In the genomic region with DNA sequence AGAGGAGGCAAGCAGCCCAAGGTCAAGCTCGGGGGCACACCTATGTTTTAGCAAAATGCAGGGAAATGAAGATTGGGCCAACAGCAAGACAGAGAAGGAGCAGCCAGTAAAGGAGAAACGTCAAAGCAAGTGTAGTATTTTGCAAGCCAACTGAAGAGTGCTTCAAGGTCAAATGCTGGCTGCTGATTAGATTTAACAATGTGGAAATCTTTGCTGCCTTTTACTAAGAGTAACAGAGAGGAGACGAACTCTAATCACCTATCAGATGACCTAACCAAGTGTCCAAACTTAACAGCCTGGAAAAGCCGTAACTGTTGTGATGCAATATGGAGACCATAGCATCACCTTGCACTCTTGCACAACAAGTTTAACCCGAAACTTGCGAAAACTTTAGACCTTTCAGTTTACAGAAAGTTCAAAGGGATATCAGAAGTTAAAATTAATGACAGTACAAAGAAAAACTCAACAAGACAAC, we compare ENCODE assay signal across 1 cellular context.
A peak's percentile ranks its signal among the peaks of the same experiment; 100 is the strongest.
TF ChIP-seq lines count a peak whose summit lies in the region.

No MANE protein-coding gene starts in this region.

TF ChIP-seq in HepG2, 621 proteins besides CTCF, POLR2A, EP300 and RAD21 (continued from another document and continues in another):
- TF ChIP-seq, protein P1, sequence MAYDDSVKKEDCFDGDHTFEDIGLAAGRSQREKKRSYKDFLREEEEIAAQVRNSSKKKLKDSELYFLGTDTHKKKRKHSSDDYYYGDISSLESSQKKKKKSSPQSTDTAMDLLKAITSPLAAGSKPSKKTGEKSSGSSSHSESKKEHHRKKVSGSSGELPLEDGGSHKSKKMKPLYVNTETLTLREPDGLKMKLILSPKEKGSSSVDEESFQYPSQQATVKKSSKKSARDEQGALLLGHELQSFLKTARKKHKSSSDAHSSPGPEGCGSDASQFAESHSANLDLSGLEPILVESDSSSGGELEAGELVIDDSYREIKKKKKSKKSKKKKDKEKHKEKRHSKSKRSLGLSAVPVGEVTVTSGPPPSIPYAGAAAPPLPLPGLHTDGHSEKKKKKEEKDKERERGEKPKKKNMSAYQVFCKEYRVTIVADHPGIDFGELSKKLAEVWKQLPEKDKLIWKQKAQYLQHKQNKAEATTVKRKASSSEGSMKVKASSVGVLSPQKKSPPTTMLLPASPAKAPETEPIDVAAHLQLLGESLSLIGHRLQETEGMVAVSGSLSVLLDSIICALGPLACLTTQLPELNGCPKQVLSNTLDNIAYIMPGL (CRISPR knock-in tag; IDR thresholded peaks at IDR 0.05; ENCODE audit: borderline replicate concordance in 1 of 2, low read depth in 1 of 2) = peak; percentile 57 to 60; a peak in 1 of 4 replicates
- no peak for TF ChIP-seq EEA1 (CRISPR knock-in tag; IDR thresholded peaks at IDR 0.05; ENCODE audit: borderline replicate concordance)
- TF ChIP-seq ZNF562 (CRISPR knock-in tag; IDR thresholded peaks at IDR 0.05; ENCODE audit: borderline replicate concordance) = no peak
- no peak for TF ChIP-seq BHLHE40 (IDR thresholded peaks at IDR 0.05; ENCODE audit: low read length)
- TF ChIP-seq KDM1A (CRISPR knock-in tag; IDR thresholded peaks at IDR 0.05) = peak; percentile 94; the same call in 1 of the 2 replicates
- no peak for TF ChIP-seq REL (CRISPR knock-in tag; conservative IDR thresholded peaks at IDR 0.05)
- TF ChIP-seq ZNF839 (CRISPR knock-in tag; IDR thresholded peaks at IDR 0.05; ENCODE audit: borderline replicate concordance) = no peak
- 0 out of 2 replicates have a peak, but pooled peaks have one; percentile 52 for TF ChIP-seq ZNF629 (CRISPR knock-in tag; conservative IDR thresholded peaks at IDR 0.05)
- TF ChIP-seq, protein P2, sequence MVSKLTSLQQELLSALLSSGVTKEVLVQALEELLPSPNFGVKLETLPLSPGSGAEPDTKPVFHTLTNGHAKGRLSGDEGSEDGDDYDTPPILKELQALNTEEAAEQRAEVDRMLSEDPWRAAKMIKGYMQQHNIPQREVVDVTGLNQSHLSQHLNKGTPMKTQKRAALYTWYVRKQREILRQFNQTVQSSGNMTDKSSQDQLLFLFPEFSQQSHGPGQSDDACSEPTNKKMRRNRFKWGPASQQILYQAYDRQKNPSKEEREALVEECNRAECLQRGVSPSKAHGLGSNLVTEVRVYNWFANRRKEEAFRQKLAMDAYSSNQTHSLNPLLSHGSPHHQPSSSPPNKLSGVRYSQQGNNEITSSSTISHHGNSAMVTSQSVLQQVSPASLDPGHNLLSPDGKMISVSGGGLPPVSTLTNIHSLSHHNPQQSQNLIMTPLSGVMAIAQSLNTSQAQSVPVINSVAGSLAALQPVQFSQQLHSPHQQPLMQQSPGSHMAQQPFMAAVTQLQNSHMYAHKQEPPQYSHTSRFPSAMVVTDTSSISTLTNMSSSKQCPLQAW (CRISPR knock-in tag; IDR thresholded peaks at IDR 0.05) = peak; percentile 96
- TF ChIP-seq, protein P3, sequence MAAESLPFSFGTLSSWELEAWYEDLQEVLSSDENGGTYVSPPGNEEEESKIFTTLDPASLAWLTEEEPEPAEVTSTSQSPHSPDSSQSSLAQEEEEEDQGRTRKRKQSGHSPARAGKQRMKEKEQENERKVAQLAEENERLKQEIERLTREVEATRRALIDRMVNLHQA (CRISPR knock-in tag; IDR thresholded peaks at IDR 0.05) = peak; percentile 79; the same call in 1 of the 2 replicates
- TF ChIP-seq, protein P4, sequence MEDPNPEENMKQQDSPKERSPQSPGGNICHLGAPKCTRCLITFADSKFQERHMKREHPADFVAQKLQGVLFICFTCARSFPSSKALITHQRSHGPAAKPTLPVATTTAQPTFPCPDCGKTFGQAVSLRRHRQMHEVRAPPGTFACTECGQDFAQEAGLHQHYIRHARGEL (CRISPR knock-in tag; IDR thresholded peaks at IDR 0.05) = no peak
- no peak for TF ChIP-seq MAZ (IDR thresholded peaks at IDR 0.05; ENCODE audit: borderline replicate concordance, low read depth, low read length)
- TF ChIP-seq MAZ (CRISPR knock-in tag; IDR thresholded peaks at IDR 0.05; ENCODE audit: low read depth) = peak; percentile 52; the same call in 1 of the 2 replicates
- no peak for TF ChIP-seq MAFG (CRISPR knock-in tag; IDR thresholded peaks at IDR 0.05)
- TF ChIP-seq EZH2 (conservative IDR thresholded peaks at IDR 0.05; ENCODE audit: low read depth, low read length) = no peak
- no peak for TF ChIP-seq ZNF383 (CRISPR knock-in tag; IDR thresholded peaks at IDR 0.05; ENCODE audit: borderline replicate concordance)
- TF ChIP-seq NFYB (CRISPR knock-in tag; IDR thresholded peaks at IDR 0.05) = no peak
- no peak for TF ChIP-seq ZNF230 (CRISPR knock-in tag; IDR thresholded peaks at IDR 0.05)
- TF ChIP-seq ARNT2 (CRISPR knock-in tag; IDR thresholded peaks at IDR 0.05; ENCODE audit: low read depth) = peak; percentile 52; the same call in 1 of the 2 replicates
- TF ChIP-seq ZNF432 (CRISPR knock-in tag; IDR thresholded peaks at IDR 0.05; ENCODE audit: borderline replicate concordance) = no peak
- TF ChIP-seq HMG20B (CRISPR knock-in tag; conservative IDR thresholded peaks at IDR 0.05) = peak; percentile 96
- peak; percentile 94 for TF ChIP-seq ELF3 (CRISPR knock-in tag; IDR thresholded peaks at IDR 0.05)
- TF ChIP-seq, protein P5, sequence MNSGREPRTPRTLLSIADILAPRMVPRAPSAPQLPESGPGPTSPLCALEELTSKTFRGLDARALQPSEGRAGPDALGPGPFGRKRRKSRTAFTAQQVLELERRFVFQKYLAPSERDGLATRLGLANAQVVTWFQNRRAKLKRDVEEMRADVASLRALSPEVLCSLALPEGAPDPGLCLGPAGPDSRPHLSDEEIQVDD (CRISPR knock-in tag; IDR thresholded peaks at IDR 0.05; ENCODE audit: borderline replicate concordance) = no peak
- TF ChIP-seq ZNF337 (CRISPR knock-in tag; IDR thresholded peaks at IDR 0.05; ENCODE audit: borderline replicate concordance, low read depth) = no peak
- TF ChIP-seq FOXK1 (CRISPR knock-in tag; IDR thresholded peaks at IDR 0.05; ENCODE audit: borderline replicate concordance, low read depth) = peak; percentile 98
- TF ChIP-seq, protein P6, sequence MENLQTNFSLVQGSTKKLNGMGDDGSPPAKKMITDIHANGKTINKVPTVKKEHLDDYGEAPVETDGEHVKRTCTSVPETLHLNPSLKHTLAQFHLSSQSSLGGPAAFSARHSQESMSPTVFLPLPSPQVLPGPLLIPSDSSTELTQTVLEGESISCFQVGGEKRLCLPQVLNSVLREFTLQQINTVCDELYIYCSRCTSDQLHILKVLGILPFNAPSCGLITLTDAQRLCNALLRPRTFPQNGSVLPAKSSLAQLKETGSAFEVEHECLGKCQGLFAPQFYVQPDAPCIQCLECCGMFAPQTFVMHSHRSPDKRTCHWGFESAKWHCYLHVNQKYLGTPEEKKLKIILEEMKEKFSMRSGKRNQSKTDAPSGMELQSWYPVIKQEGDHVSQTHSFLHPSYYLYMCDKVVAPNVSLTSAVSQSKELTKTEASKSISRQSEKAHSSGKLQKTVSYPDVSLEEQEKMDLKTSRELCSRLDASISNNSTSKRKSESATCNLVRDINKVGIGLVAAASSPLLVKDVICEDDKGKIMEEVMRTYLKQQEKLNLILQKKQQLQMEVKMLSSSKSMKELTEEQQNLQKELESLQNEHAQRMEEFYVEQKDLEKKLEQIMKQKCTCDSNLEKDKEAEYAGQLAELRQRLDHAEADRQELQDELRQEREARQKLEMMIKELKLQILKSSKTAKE (CRISPR knock-in tag; IDR thresholded peaks at IDR 0.05; ENCODE audit: borderline replicate concordance) = peak; percentile 91
- no peak for TF ChIP-seq HOXA7 (CRISPR knock-in tag; IDR thresholded peaks at IDR 0.05)
- TF ChIP-seq XRCC5 (optimal IDR thresholded peaks at IDR 0.05; ENCODE audit: low read length) = no peak
- no peak for TF ChIP-seq ZNF343 (CRISPR knock-in tag; IDR thresholded peaks at IDR 0.05)
- TF ChIP-seq, protein P7, sequence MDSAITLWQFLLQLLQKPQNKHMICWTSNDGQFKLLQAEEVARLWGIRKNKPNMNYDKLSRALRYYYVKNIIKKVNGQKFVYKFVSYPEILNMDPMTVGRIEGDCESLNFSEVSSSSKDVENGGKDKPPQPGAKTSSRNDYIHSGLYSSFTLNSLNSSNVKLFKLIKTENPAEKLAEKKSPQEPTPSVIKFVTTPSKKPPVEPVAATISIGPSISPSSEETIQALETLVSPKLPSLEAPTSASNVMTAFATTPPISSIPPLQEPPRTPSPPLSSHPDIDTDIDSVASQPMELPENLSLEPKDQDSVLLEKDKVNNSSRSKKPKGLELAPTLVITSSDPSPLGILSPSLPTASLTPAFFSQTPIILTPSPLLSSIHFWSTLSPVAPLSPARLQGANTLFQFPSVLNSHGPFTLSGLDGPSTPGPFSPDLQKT (CRISPR knock-in tag; IDR thresholded peaks at IDR 0.05; ENCODE audit: borderline replicate concordance) = no peak
- TF ChIP-seq MIER2 (CRISPR knock-in tag; IDR thresholded peaks at IDR 0.05) = peak; percentile 89
- peak; percentile 71; the same call in 1 of the 2 replicates for TF ChIP-seq ZBTB7B (CRISPR knock-in tag; IDR thresholded peaks at IDR 0.05)
- peak; percentile 97 for TF ChIP-seq REPIN1 (CRISPR knock-in tag; IDR thresholded peaks at IDR 0.05; ENCODE audit: borderline replicate concordance, low read depth)
- TF ChIP-seq, protein P8, sequence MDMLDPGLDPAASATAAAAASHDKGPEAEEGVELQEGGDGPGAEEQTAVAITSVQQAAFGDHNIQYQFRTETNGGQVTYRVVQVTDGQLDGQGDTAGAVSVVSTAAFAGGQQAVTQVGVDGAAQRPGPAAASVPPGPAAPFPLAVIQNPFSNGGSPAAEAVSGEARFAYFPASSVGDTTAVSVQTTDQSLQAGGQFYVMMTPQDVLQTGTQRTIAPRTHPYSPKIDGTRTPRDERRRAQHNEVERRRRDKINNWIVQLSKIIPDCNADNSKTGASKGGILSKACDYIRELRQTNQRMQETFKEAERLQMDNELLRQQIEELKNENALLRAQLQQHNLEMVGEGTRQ (IDR thresholded peaks at IDR 0.05; ENCODE audit: low read depth, low read length) = no peak
- TF ChIP-seq, protein P8 (CRISPR knock-in tag; IDR thresholded peaks at IDR 0.05; ENCODE audit: borderline replicate concordance) = no peak
- no peak for TF ChIP-seq ZNF550 (CRISPR knock-in tag; IDR thresholded peaks at IDR 0.05; ENCODE audit: borderline replicate concordance)
- TF ChIP-seq TEAD2 (CRISPR knock-in tag; IDR thresholded peaks at IDR 0.05) = no peak
- TF ChIP-seq, protein P9, sequence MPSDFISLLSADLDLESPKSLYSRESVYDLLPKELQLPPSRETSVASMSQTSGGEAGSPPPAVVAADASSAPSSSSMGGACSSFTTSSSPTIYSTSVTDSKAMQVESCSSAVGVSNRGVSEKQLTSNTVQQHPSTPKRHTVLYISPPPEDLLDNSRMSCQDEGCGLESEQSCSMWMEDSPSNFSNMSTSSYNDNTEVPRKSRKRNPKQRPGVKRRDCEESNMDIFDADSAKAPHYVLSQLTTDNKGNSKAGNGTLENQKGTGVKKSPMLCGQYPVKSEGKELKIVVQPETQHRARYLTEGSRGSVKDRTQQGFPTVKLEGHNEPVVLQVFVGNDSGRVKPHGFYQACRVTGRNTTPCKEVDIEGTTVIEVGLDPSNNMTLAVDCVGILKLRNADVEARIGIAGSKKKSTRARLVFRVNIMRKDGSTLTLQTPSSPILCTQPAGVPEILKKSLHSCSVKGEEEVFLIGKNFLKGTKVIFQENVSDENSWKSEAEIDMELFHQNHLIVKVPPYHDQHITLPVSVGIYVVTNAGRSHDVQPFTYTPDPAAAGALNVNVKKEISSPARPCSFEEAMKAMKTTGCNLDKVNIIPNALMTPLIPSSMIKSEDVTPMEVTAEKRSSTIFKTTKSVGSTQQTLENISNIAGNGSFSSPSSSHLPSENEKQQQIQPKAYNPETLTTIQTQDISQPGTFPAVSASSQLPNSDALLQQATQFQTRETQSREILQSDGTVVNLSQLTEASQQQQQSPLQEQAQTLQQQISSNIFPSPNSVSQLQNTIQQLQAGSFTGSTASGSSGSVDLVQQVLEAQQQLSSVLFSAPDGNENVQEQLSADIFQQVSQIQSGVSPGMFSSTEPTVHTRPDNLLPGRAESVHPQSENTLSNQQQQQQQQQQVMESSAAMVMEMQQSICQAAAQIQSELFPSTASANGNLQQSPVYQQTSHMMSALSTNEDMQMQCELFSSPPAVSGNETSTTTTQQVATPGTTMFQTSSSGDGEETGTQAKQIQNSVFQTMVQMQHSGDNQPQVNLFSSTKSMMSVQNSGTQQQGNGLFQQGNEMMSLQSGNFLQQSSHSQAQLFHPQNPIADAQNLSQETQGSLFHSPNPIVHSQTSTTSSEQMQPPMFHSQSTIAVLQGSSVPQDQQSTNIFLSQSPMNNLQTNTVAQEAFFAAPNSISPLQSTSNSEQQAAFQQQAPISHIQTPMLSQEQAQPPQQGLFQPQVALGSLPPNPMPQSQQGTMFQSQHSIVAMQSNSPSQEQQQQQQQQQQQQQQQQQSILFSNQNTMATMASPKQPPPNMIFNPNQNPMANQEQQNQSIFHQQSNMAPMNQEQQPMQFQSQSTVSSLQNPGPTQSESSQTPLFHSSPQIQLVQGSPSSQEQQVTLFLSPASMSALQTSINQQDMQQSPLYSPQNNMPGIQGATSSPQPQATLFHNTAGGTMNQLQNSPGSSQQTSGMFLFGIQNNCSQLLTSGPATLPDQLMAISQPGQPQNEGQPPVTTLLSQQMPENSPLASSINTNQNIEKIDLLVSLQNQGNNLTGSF (CRISPR knock-in tag; IDR thresholded peaks at IDR 0.05) = no peak
- TF ChIP-seq NFIB (CRISPR knock-in tag; IDR thresholded peaks at IDR 0.05; ENCODE audit: borderline replicate concordance) = no peak
- TF ChIP-seq, protein P10, sequence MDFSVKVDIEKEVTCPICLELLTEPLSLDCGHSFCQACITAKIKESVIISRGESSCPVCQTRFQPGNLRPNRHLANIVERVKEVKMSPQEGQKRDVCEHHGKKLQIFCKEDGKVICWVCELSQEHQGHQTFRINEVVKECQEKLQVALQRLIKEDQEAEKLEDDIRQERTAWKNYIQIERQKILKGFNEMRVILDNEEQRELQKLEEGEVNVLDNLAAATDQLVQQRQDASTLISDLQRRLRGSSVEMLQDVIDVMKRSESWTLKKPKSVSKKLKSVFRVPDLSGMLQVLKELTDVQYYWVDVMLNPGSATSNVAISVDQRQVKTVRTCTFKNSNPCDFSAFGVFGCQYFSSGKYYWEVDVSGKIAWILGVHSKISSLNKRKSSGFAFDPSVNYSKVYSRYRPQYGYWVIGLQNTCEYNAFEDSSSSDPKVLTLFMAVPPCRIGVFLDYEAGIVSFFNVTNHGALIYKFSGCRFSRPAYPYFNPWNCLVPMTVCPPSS (IDR thresholded peaks at IDR 0.05) = no peak
- peak; percentile 99 for TF ChIP-seq HMG20A (CRISPR knock-in tag; IDR thresholded peaks at IDR 0.05; ENCODE audit: borderline replicate concordance)
- peak; percentile 80; the same call in 1 of the 2 replicates for TF ChIP-seq ZNF557 (CRISPR knock-in tag; IDR thresholded peaks at IDR 0.05)
